ENCODE assay signal across 14 cellular contexts in the genomic region with DNA sequence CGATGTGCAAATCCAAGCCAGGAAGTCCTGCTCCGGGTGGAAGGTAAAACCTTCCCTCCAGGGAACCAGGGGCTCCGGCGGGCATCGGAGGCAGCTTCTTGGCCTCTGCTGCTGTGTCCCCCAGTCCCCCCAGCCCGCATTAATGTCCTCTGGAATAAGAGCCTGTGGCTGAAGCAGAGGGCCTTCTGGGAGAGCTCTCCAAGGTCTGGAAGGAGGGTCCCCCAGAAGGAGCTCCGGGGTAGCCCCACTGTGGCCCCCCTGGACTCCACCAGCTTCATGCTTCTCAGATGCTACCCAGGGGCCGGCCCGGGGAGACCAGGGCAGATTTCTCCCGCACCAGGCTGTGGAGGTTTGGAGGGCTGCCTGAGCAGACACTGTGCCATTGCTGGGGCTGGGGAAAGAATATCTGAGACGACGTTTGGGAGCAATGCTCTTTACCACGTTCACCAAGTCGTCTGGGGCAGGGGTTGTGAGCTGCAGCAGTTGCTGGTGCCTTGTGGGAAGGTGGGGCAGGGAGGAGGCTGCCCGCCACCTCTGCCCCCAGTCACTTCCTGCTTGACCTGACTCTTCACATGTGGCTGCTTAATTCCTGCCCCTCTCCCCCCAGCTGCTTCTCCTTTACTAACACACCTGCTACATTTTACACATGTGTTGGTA. TPM values are rescaled to one million over a fixed set of nuclear protein-coding genes. Genes with fewer than 3 reads are reported as not detected.
A peak's percentile ranks its signal among the peaks of the same experiment; 100 is the strongest.
DNase-seq lines count a peak whose midpoint lies in the region; ATAC-seq, FAIRE-seq and TF ChIP-seq lines count a peak whose summit lies in the region.
"Had no signal": no experiment of that assay in that cellular context is flagged by ENCODE, and none has a peak within 500 bp of the region (broad histone marks: within the 10 kb centered on the region; RNA-seq: fewer than 3 reads in every experiment).

No MANE protein-coding gene starts in this region.

- H3K27me3 ChIP-seq in Panc1 (ENCODE audit: control insufficient read depth, insufficient read depth, low read length) (no peaks in the 10 kb centered on the region), K562 (ENCODE audit: control insufficient read depth in 2 of 2, insufficient read depth in 2 of 2, low read length in 2 of 2) (peaks cover 28 to 56% of the 10 kb centered on the region in 2 experiments; a peak in 4 of 5 replicates)
- H3K27me3 ChIP-seq: uterus had no signal

- no peaks in the 10 kb centered on the region for H4K20me1 ChIP-seq in K562 (replicated peaks; ENCODE audit: control insufficient read depth, insufficient read depth, low read length)

- no peak overlapping the region for H3K4me3 ChIP-seq in A549
- no peak overlapping the region for H3K4me3 ChIP-seq in Panc1 (ENCODE audit: low read depth in 2 of 2, low read length in 2 of 2)
- H3K4me3 ChIP-seq in K562 = no peak overlapping the region
- H3K4me3 ChIP-seq: uterus had no signal

- no peak overlapping the region for H3K9ac ChIP-seq in K562 (ENCODE audit: insufficient read depth in 1 of 2, low read depth in 2 of 2, low read length in 2 of 2)

- ATAC-seq in A549 (peak; percentile 9 to 32; a peak in 3 of 6 replicates), GM18867 (IDR thresholded peaks at IDR 0.05; ENCODE audit: unreplicated experiment) (peak; percentile 50), Panc1 (peak; percentile 20; the same call in 1 of the 2 replicates), K562 (peak; percentile 27; the same call in 1 of the 3 replicates), left lobe of liver (no peak), HG02763 (IDR thresholded peaks at IDR 0.05; ENCODE audit: unreplicated experiment) (no peak)
- ATAC-seq: foreskin keratinocyte had no signal

- POLR2A ChIA-PET in A549 (lab: Yijun Ruan, JAX) = no interaction called here
- POLR2A ChIA-PET in Panc1 (lab: Charles Lee) = no interaction called here
- POLR2A ChIA-PET in K562 (lab: Yijun Ruan, JAX) = no interaction called here

- intact Hi-C loops in Panc1 (cut with micrococcal nuclease; ENCODE audit: unreplicated experiment) = no loop called here
- intact Hi-C loops in K562 (cut with micrococcal nuclease) = no loop called here

- WGBS in A549 (ENCODE audit: missing lambda C conversion rate) = 46% methylated on average over 9 of the region's 15 CpGs
- 7% methylated on average over 15 of the region's 15 CpGs for WGBS in K562 (ENCODE audit: insufficient coverage, low coverage, missing lambda C conversion rate)

- no peak for FAIRE-seq in A549 (lab: Jason Lieb, UNC)
- no peak for FAIRE-seq in K562 (lab: Jason Lieb, UNC)

- H3K27ac ChIP-seq in A549 (no peak overlapping the region), Panc1 (ENCODE audit: low read length) (no peak overlapping the region), K562 (ENCODE audit: extremely low read depth, low read depth, low read length) (no peak overlapping the region)
- H3K27ac ChIP-seq: foreskin keratinocyte, uterus had no signal

- H2AFZ ChIP-seq in K562 (ENCODE audit: low read depth, low read length) = peak overlapping the region; percentile 23; the same call in 1 of the 2 replicates

- CTCF ChIA-PET in A549 (lab: Yijun Ruan, JAX) = interaction anchor here (1.0 kb wide), 1 partner anchor 35 kb away, joined by 3 read pairs; no protein-coding TSS in a partner anchor
- CTCF ChIA-PET in Panc1 (lab: Charles Lee) = no interaction called here
- CTCF ChIA-PET in K562 (lab: Yijun Ruan, JAX; ENCODE audit: low intra/inter-chr PET ratio) = no interaction called here

- no peaks in the 10 kb centered on the region for H3K9me1 ChIP-seq in K562 (ENCODE audit: control insufficient read depth, insufficient read depth, low read length)

- H3K4me2 ChIP-seq in A549 (no peak overlapping the region), K562 (ENCODE audit: insufficient read depth, low read length) (no peak overlapping the region)

- H3K9me3 ChIP-seq in A549 (no peaks in the 10 kb centered on the region), Panc1 (ENCODE audit: control insufficient read depth, insufficient read depth, low read depth, low read length) (no peaks in the 10 kb centered on the region), K562 (replicated peaks; ENCODE audit: control insufficient read depth, insufficient read depth, low read depth, low read length) (no peaks in the 10 kb centered on the region; the same call in 1 of the 2 replicates)
- H3K9me3 ChIP-seq: uterus had no signal

- no peaks in the 10 kb centered on the region for H3K4me1 ChIP-seq in A549
- no peaks in the 10 kb centered on the region for H3K4me1 ChIP-seq in Panc1 (ENCODE audit: control insufficient read depth, insufficient read depth, low read length)
- H3K4me1 ChIP-seq in K562 (replicated peaks in 1 of 2; ENCODE audit: control insufficient read depth in 2 of 2, insufficient read depth in 2 of 2, low read length in 2 of 2) = peaks cover 0 to 17% of the 10 kb centered on the region in 2 experiments; a peak in 2 of 5 replicates
- H3K4me1 ChIP-seq: foreskin keratinocyte, uterus had no signal

- no peak for TF ChIP-seq EP300 in A549 (IDR thresholded peaks at IDR 0.05)
- TF ChIP-seq EP300 in K562 (IDR thresholded peaks at IDR 0.05; ENCODE audit: low read length) = no peak

- DNase-seq in A549 (ENCODE audit: low read depth in 1 of 2, low spot score in 1 of 2) (no peak), Panc1 (ENCODE audit: low read depth, low spot score) (no peak), K562 (ENCODE audit: extremely low read depth in 1 of 4, low spot score in 3 of 4) (no peak), left lobe of liver (ENCODE audit: low spot score) (no peak), EL (no peak), HK-2 (ENCODE audit: unreplicated experiment) (no peak)
- DNase-seq: AML-193, foreskin keratinocyte, Karpas-422, NCI-H2171 treated with DMSO at 0.1 percent for 48 hours, nephron progenitor cell, uterus had no signal

- no peak for TF ChIP-seq POLR2A in A549 (IDR thresholded peaks at IDR 0.05; ENCODE audit: low read length)
- TF ChIP-seq POLR2A in K562 (conservative IDR thresholded peaks at IDR 0.05) = no peak

- no peaks in the 10 kb centered on the region for H3K36me3 ChIP-seq in Panc1 (ENCODE audit: control insufficient read depth, insufficient read depth, low read length)
- H3K36me3 ChIP-seq in K562 (ENCODE audit: control insufficient read depth, insufficient read depth, low read length) = no peaks in the 10 kb centered on the region
- H3K36me3 ChIP-seq: uterus had no signal

- BruUV-seq in Panc1 (replicated peaks; lab: Mats Ljungman, UMichigan) (no TSS peak), K562 (replicated peaks; lab: Mats Ljungman, UMichigan) (no TSS peak)

- no peak for TF ChIP-seq RAD21 in A549 (conservative IDR thresholded peaks at IDR 0.05 in 1 of 2, IDR thresholded peaks at IDR 0.05 in 1 of 2)
- TF ChIP-seq RAD21 in K562 (CRISPR knock-in tag; conservative IDR thresholded peaks at IDR 0.05 in 1 of 2, IDR thresholded peaks at IDR 0.05 in 1 of 2) = no peak

- no peaks in the 10 kb centered on the region for H3K79me2 ChIP-seq in K562 (ENCODE audit: control insufficient read depth, insufficient read depth, low read length)

- TF ChIP-seq CTCF in A549 (IDR thresholded peaks at IDR 0.05) (no peak), Panc1 (IDR thresholded peaks at IDR 0.05) (no peak), K562 (IDR thresholded peaks at IDR 0.05 in 2 of 3, conservative IDR thresholded peaks at IDR 0.05 in 1 of 3; ENCODE audit: insufficient read depth in 2 of 3, low read depth in 1 of 3, low read length in 3 of 3) (no peak)

- in situ Hi-C loops in Panc1 (cut with HindIII; ENCODE audit: low pct_unique_long_range_greater_than_20kb, low sequenced_read_pairs) (no loop called here), K562 (cut with MboI) (no loop called here)

RNA-seq across cellular contexts. Expression of a gene that starts 8.3 kb away (rescaled TPM):
- 2.2 and 2.7 TPM in 2 replicates for polyA plus RNA-seq in A549 (2011; rRNA removed)
- polyA plus RNA-seq in A549 (2012; cell fraction: cytosol; rRNA removed) = 1.5 and 2.7 TPM in 2 replicates
- 1.6 and 1.7 TPM in 2 replicates for polyA plus RNA-seq in A549 (2012; cell fraction: nucleus; rRNA removed)
- 1.6 to 2.1 TPM (median 1.8 TPM) in 3 replicates for polyA plus RNA-seq in A549 (2017; fragmentation: RNase III; extraction: RNeasy Plus Mini Kit Qiagen cat#74134 plus additional on column Dnase treatment)
- 6.8 and 8.7 TPM in 2 replicates for polyA minus RNA-seq in A549 (2011; rRNA and poly(A)+ RNA removed)
- 1.4 TPM for total RNA-seq in Panc1 (2021; ENCODE audit: unreplicated experiment)
- 2.5 TPM for polyA plus RNA-seq in Panc1 (2012; ENCODE audit: insufficient read length)
- total RNA-seq in K562 (2011; cell fraction: chromatin; rRNA removed; ENCODE audit: low replicate concordance) = not detected in 2 replicates
- 0.17 TPM in 1 of 2 replicates, not detected in the other for total RNA-seq in K562 (2011; cell fraction: nucleolus; rRNA removed)
- not detected in 2 replicates for total RNA-seq in K562 (2011; cell fraction: nucleoplasm; rRNA removed)
- total RNA-seq in K562 (2014; rRNA removed) = 0.04 TPM in 1 of 2 replicates, not detected in the other
- total RNA-seq in K562 (2014; rRNA removed; fragmentation: Illumina TruSeq; extraction: Trizol) = not detected in 2 replicates
- total RNA-seq in K562 (2015; rRNA removed; fragmentation: Illumina TruSeq; extraction: Trizol) = not detected in 2 replicates
- not detected in 2 replicates for total RNA-seq in K562 (2021)
- polyA plus RNA-seq in K562 (2011; rRNA removed) = 0.05 TPM in 1 of 2 replicates, not detected in the other
- polyA plus RNA-seq in K562 (2011; cell fraction: cytosol; rRNA removed) = 0.01 and 0.03 TPM in 2 replicates
- 0.04 TPM in 1 of 2 replicates, not detected in the other for polyA plus RNA-seq in K562 (2011; cell fraction: nucleus; rRNA removed)
- 0.06 TPM in 1 of 2 replicates, not detected in the other for polyA plus RNA-seq in K562 (2012)
- 0.03 TPM in 1 of 2 replicates, not detected in the other for polyA plus RNA-seq in K562 (2014; fragmentation: Illumina TruSeq; extraction: Trizol)
- not detected for polyA plus RNA-seq in K562 (2014; fragmentation: Nextera tagmentation; extraction: Ambion mirVana)
- not detected in 2 replicates for polyA plus RNA-seq in K562 (2014; rRNA removed)
- 0.32 TPM in 1 of 2 replicates, not detected in the other for polyA minus RNA-seq in K562 (2011; rRNA and poly(A)+ RNA removed)
- not detected in 2 replicates for polyA minus RNA-seq in K562 (2011; cell fraction: cytosol; rRNA and poly(A)+ RNA removed)
- polyA minus RNA-seq in K562 (2011; cell fraction: nucleus; rRNA and poly(A)+ RNA removed) = not detected in 2 replicates
- 0.10 TPM for total RNA-seq in left lobe of liver

RNA-seq across cellular contexts. Expression of a gene that starts 13.4 kb away (rescaled TPM):
- polyA plus RNA-seq in A549 (2011; rRNA removed) (6.3 and 7.5 TPM in 2 replicates), A549 (2017; fragmentation: RNase III; extraction: RNeasy Plus Mini Kit Qiagen cat#74134 plus additional on column Dnase treatment) (16.5 to 21.2 TPM (median 18.9 TPM) in 3 replicates), K562 (2011; rRNA removed) (8.6 and 9.7 TPM in 2 replicates), K562 (2014; fragmentation: Illumina TruSeq; extraction: Trizol) (7.0 and 9.8 TPM in 2 replicates), K562 (2014; fragmentation: Nextera tagmentation; extraction: Ambion mirVana) (under 1 TPM; 0.10 to 0.14 TPM), K562 (2014; rRNA removed) (15.5 and 16.3 TPM in 2 replicates)
- polyA plus RNA-seq in A549 (2012; cell fraction: cytosol; rRNA removed) = 5.0 and 7.1 TPM in 2 replicates
- polyA plus RNA-seq in A549 (2012; cell fraction: nucleus; rRNA removed) = 21.7 and 28.7 TPM in 2 replicates
- 5.7 and 5.8 TPM in 2 replicates for polyA minus RNA-seq in A549 (2011; rRNA and poly(A)+ RNA removed)
- total RNA-seq in Panc1 (2021; ENCODE audit: unreplicated experiment) (37.8 TPM), K562 (2014; rRNA removed) (18.6 and 20.5 TPM in 2 replicates), K562 (2014; rRNA removed; fragmentation: Illumina TruSeq; extraction: Trizol) (9.2 and 10.4 TPM in 2 replicates), K562 (2015; rRNA removed; fragmentation: Illumina TruSeq; extraction: Trizol) (7.3 and 7.8 TPM in 2 replicates), K562 (2021) (25.2 and 34.0 TPM in 2 replicates), left lobe of liver (18.6 TPM)
- 35.1 TPM for polyA plus RNA-seq in Panc1 (2012; ENCODE audit: insufficient read length)
- 41.8 and 68.9 TPM in 2 replicates for total RNA-seq in K562 (2011; cell fraction: chromatin; rRNA removed; ENCODE audit: low replicate concordance)
- total RNA-seq in K562 (2011; cell fraction: nucleolus; rRNA removed) = 30.9 and 36.6 TPM in 2 replicates
- 33.3 and 35.6 TPM in 2 replicates for total RNA-seq in K562 (2011; cell fraction: nucleoplasm; rRNA removed)
- polyA plus RNA-seq in K562 (2011; cell fraction: cytosol; rRNA removed) = 5.9 and 13.5 TPM in 2 replicates
- polyA plus RNA-seq in K562 (2011; cell fraction: nucleus; rRNA removed) = 38.1 and 50.4 TPM in 2 replicates
- 17.3 and 23.1 TPM in 2 replicates for polyA plus RNA-seq in K562 (2012)
- 7.3 and 7.4 TPM in 2 replicates for polyA minus RNA-seq in K562 (2011; rRNA and poly(A)+ RNA removed)
- polyA minus RNA-seq in K562 (2011; cell fraction: cytosol; rRNA and poly(A)+ RNA removed) = 8.6 and 8.7 TPM in 2 replicates
- 9.0 and 12.6 TPM in 2 replicates for polyA minus RNA-seq in K562 (2011; cell fraction: nucleus; rRNA and poly(A)+ RNA removed)

RNA-seq across cellular contexts. Expression of a gene that starts 33.9 kb away (rescaled TPM):
- polyA plus RNA-seq in A549 (2011; rRNA removed) = 23.4 and 26.1 TPM in 2 replicates
- 23.7 and 24.5 TPM in 2 replicates for polyA plus RNA-seq in A549 (2012; cell fraction: cytosol; rRNA removed)
- polyA plus RNA-seq in A549 (2012; cell fraction: nucleus; rRNA removed) = 26.2 and 31.6 TPM in 2 replicates
- polyA plus RNA-seq in A549 (2017; fragmentation: RNase III; extraction: RNeasy Plus Mini Kit Qiagen cat#74134 plus additional on column Dnase treatment) = 13.6 to 14.7 TPM (median 14.5 TPM) in 3 replicates
- 21.3 and 23.8 TPM in 2 replicates for polyA minus RNA-seq in A549 (2011; rRNA and poly(A)+ RNA removed)
- total RNA-seq in Panc1 (2021; ENCODE audit: unreplicated experiment) = 46.8 TPM
- 59.6 TPM for polyA plus RNA-seq in Panc1 (2012; ENCODE audit: insufficient read length)
- 27.7 and 71.3 TPM in 2 replicates for total RNA-seq in K562 (2011; cell fraction: chromatin; rRNA removed; ENCODE audit: low replicate concordance)
- total RNA-seq in K562 (2011; cell fraction: nucleolus; rRNA removed) = 41.2 and 44.5 TPM in 2 replicates
- 27.3 and 28.3 TPM in 2 replicates for total RNA-seq in K562 (2011; cell fraction: nucleoplasm; rRNA removed)
- 12.6 and 21.2 TPM in 2 replicates for total RNA-seq in K562 (2014; rRNA removed)
- 8.3 and 8.4 TPM in 2 replicates for total RNA-seq in K562 (2014; rRNA removed; fragmentation: Illumina TruSeq; extraction: Trizol)
- total RNA-seq in K562 (2015; rRNA removed; fragmentation: Illumina TruSeq; extraction: Trizol) = 10.3 and 10.9 TPM in 2 replicates
- total RNA-seq in K562 (2021) = 23.5 and 24.6 TPM in 2 replicates
- polyA plus RNA-seq in K562 (2011; rRNA removed) = 11.6 and 17.2 TPM in 2 replicates
- 17.0 and 23.4 TPM in 2 replicates for polyA plus RNA-seq in K562 (2011; cell fraction: cytosol; rRNA removed)
- 20.9 and 27.8 TPM in 2 replicates for polyA plus RNA-seq in K562 (2011; cell fraction: nucleus; rRNA removed)
- 21.6 and 35.8 TPM in 2 replicates for polyA plus RNA-seq in K562 (2012)
- polyA plus RNA-seq in K562 (2014; fragmentation: Illumina TruSeq; extraction: Trizol) = 26.4 and 28.9 TPM in 2 replicates
- under 1 TPM; 0.52 to 0.57 TPM for polyA plus RNA-seq in K562 (2014; fragmentation: Nextera tagmentation; extraction: Ambion mirVana)
- polyA plus RNA-seq in K562 (2014; rRNA removed) = 16.8 and 17.9 TPM in 2 replicates
- 7.0 and 7.2 TPM in 2 replicates for polyA minus RNA-seq in K562 (2011; rRNA and poly(A)+ RNA removed)
- polyA minus RNA-seq in K562 (2011; cell fraction: cytosol; rRNA and poly(A)+ RNA removed) = 8.8 and 11.4 TPM in 2 replicates
- 8.8 and 8.9 TPM in 2 replicates for polyA minus RNA-seq in K562 (2011; cell fraction: nucleus; rRNA and poly(A)+ RNA removed)
- total RNA-seq in left lobe of liver = 14.1 TPM

RNA-seq across cellular contexts. Expression of a gene that starts 46.5 kb away (rescaled TPM):
- polyA plus RNA-seq in A549 (2011; rRNA removed) (118 and 149 TPM in 2 replicates), A549 (2017; fragmentation: RNase III; extraction: RNeasy Plus Mini Kit Qiagen cat#74134 plus additional on column Dnase treatment) (37.0 to 43.3 TPM (median 42.8 TPM) in 3 replicates), K562 (2011; rRNA removed) (106 and 124 TPM in 2 replicates), K562 (2014; fragmentation: Illumina TruSeq; extraction: Trizol) (64.3 and 71.1 TPM in 2 replicates), K562 (2014; fragmentation: Nextera tagmentation; extraction: Ambion mirVana) (10 to 100 TPM; 58.9 to 77.0 TPM), K562 (2014; rRNA removed) (52.5 and 60.4 TPM in 2 replicates)
- 63.7 and 69.6 TPM in 2 replicates for polyA plus RNA-seq in A549 (2012; cell fraction: cytosol; rRNA removed)
- 43.7 and 74.3 TPM in 2 replicates for polyA plus RNA-seq in A549 (2012; cell fraction: nucleus; rRNA removed)
- polyA minus RNA-seq in A549 (2011; rRNA and poly(A)+ RNA removed) = 128 and 141 TPM in 2 replicates
- total RNA-seq in Panc1 (2021; ENCODE audit: unreplicated experiment) (113 TPM), K562 (2014; rRNA removed) (33.4 and 44.9 TPM in 2 replicates), K562 (2014; rRNA removed; fragmentation: Illumina TruSeq; extraction: Trizol) (58.3 and 59.1 TPM in 2 replicates), K562 (2015; rRNA removed; fragmentation: Illumina TruSeq; extraction: Trizol) (53.5 and 53.8 TPM in 2 replicates), K562 (2021) (54.1 and 58.7 TPM in 2 replicates), left lobe of liver (38.3 TPM)
- 110 TPM for polyA plus RNA-seq in Panc1 (2012; ENCODE audit: insufficient read length)
- 108 and 190 TPM in 2 replicates for total RNA-seq in K562 (2011; cell fraction: chromatin; rRNA removed; ENCODE audit: low replicate concordance)
- total RNA-seq in K562 (2011; cell fraction: nucleolus; rRNA removed) = 140 and 154 TPM in 2 replicates
- 158 and 180 TPM in 2 replicates for total RNA-seq in K562 (2011; cell fraction: nucleoplasm; rRNA removed)
- 175 and 252 TPM in 2 replicates for polyA plus RNA-seq in K562 (2011; cell fraction: cytosol; rRNA removed)
- 125 and 165 TPM in 2 replicates for polyA plus RNA-seq in K562 (2011; cell fraction: nucleus; rRNA removed)
- 55.6 and 112 TPM in 2 replicates for polyA plus RNA-seq in K562 (2012)
- polyA minus RNA-seq in K562 (2011; rRNA and poly(A)+ RNA removed) = 185 and 193 TPM in 2 replicates
- 41.9 and 55.5 TPM in 2 replicates for polyA minus RNA-seq in K562 (2011; cell fraction: cytosol; rRNA and poly(A)+ RNA removed)
- 36.5 and 65.0 TPM in 2 replicates for polyA minus RNA-seq in K562 (2011; cell fraction: nucleus; rRNA and poly(A)+ RNA removed)

Comparison
In these comparisons a context has a peak if more than half of its experiments do, and no peak if none do; other contexts are left out.
1. ATAC-seq: peak in A549 (2 of 2), GM18867 (single experiment), Panc1 (single experiment) and K562 (single experiment); none in left lobe of liver (single experiment) and HG02763 (single experiment).